ENCODE assay signal across 25 cellular contexts in the genomic region with DNA sequence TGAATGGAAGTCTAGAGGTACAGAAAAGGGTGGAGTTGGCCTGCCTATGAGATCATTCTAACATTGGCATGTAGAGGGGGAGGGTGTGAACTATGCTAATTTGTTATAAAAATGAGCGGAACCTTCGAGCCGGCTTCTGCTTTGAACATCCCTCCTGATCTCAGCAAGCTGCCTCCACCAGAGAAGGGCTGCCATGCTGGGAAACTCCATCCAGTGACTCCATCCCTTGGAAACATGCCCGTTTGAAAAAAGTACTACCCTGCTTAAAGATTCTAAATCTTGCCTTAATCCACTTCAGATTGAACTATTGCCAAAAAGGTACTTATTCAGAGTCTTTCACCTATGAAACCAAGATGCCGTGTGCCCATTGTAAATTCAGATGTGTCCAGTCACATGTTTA. TPM values are rescaled to one million over a fixed set of nuclear protein-coding genes. Genes with fewer than 3 reads are reported as not detected.
DNase-seq lines count a peak whose midpoint lies in the region; ATAC-seq, FAIRE-seq and TF ChIP-seq lines count a peak whose summit lies in the region.
"Had no signal": no experiment of that assay in that cellular context is flagged by ENCODE, and none has a peak within 500 bp of the region (broad histone marks: within the 10 kb centered on the region; RNA-seq: fewer than 3 reads in every experiment).

No MANE protein-coding gene starts in this region.

- no peak overlapping the region for H3K9ac ChIP-seq in GM23248
- no peak overlapping the region for H3K9ac ChIP-seq in astrocyte (ENCODE audit: low read length)

- H3F3A ChIP-seq in GM23248 (ENCODE audit: insufficient read depth), result no peaks in the 10 kb centered on the region

- no peaks in the 10 kb centered on the region for H3K27me3 Mint-ChIP-seq in astrocyte (ENCODE audit: low read depth, unreplicated experiment)
- H3K27me3 Mint-ChIP-seq in neural crest cell (ENCODE audit: low read depth), result no peaks in the 10 kb centered on the region
- H3K27me3 Mint-ChIP-seq: activated naive CD4-positive, alpha-beta T cell treated with anti-CD3 and anti-CD28 coated beads, Interleukin-2, amount 50 U/mL, for 24 hours; activated T-helper 17 cell treated with anti-CD3 and anti-CD28 coated beads, Interleukin-2, amount 50 U/mL, for 72 hours; stimulated activated memory B cell treated with anti-CD40 and anti-IgM and Interleukin-4, amounts not matched to agents 10 μg/mL and 1 μg/mL and 100 μg/mL, for 72 hours had no signal

- TF ChIP-seq POLR2A in tibial nerve (IDR thresholded peaks at IDR 0.05), result no peak

- peak overlapping the region; percentile 71 for H3K27ac Mint-ChIP-seq in astrocyte (ENCODE audit: unreplicated experiment)
- H3K27ac Mint-ChIP-seq in neural crest cell (ENCODE audit: unreplicated experiment), result peak overlapping the region; percentile 44
- H3K27ac Mint-ChIP-seq: activated naive CD4-positive, alpha-beta T cell treated with anti-CD3 and anti-CD28 coated beads, Interleukin-2, amount 50 U/mL, for 24 hours; activated T-helper 17 cell treated with anti-CD3 and anti-CD28 coated beads, Interleukin-2, amount 50 U/mL, for 72 hours; GM23338; stimulated activated memory B cell treated with anti-CD40 and anti-IgM and Interleukin-4, amounts not matched to agents 10 μg/mL and 1 μg/mL and 100 μg/mL, for 72 hours had no signal

- no peak for TF ChIP-seq EP300 in tibial nerve (IDR thresholded peaks at IDR 0.05)

- H3K9me3 ChIP-seq in GM23248 (ENCODE audit: low read depth) (no peaks in the 10 kb centered on the region), astrocyte (ENCODE audit: insufficient read depth, low read depth, low read length) (no peaks in the 10 kb centered on the region), tibial nerve (no peaks in the 10 kb centered on the region)
- H3K9me3 ChIP-seq: ascending aorta, heart left ventricle, suprapubic skin had no signal

- no peak for TF ChIP-seq CTCF in astrocyte (IDR thresholded peaks at IDR 0.05; ENCODE audit: insufficient read depth, low read depth, low read length)
- no peak for TF ChIP-seq CTCF in neural crest cell (conservative IDR thresholded peaks at IDR 0.05)
- TF ChIP-seq CTCF in tibial nerve (IDR thresholded peaks at IDR 0.05), result no peak

- no peaks in the 10 kb centered on the region for H3K79me2 ChIP-seq in GM23248 (ENCODE audit: insufficient read depth)
- H3K79me2 ChIP-seq in astrocyte (ENCODE audit: insufficient read depth, low read length), result no peaks in the 10 kb centered on the region

- H3K4me1 Mint-ChIP-seq in astrocyte (ENCODE audit: low read depth, unreplicated experiment) (peaks cover 16% of the 10 kb centered on the region), neural crest cell (peaks cover 16% of the 10 kb centered on the region)
- H3K4me1 Mint-ChIP-seq: activated naive CD4-positive, alpha-beta T cell treated with anti-CD3 and anti-CD28 coated beads, Interleukin-2, amount 50 U/mL, for 24 hours; activated T-helper 17 cell treated with anti-CD3 and anti-CD28 coated beads, Interleukin-2, amount 50 U/mL, for 72 hours had no signal

- H3K27ac ChIP-seq in GM23248 (no peak overlapping the region), astrocyte (ENCODE audit: low read depth, low read length) (no peak overlapping the region), tibial nerve (no peak overlapping the region)
- H3K27ac ChIP-seq: ascending aorta, C4-2B, epithelial cell of prostate, heart left ventricle, suprapubic skin had no signal

- DNase-seq in Caki2 (ENCODE audit: low read depth) (peak; percentile 30), GM23248 (peak; percentile 38), astrocyte (ENCODE audit: low read depth) (no peak), neural crest cell (ENCODE audit: low read depth, low spot score) (no peak), cardiac septum (ENCODE audit: low spot score) (no peak), tibial nerve (ENCODE audit: low spot score in 2 of 2) (no peak)
- DNase-seq: activated CD4-positive, alpha-beta T cell treated with anti-CD3 and anti-CD28 coated beads, Interleukin-2, amount 50 U/mL, for 1 hour; left colon; NCI-H1694; NCI-H526 treated with DMSO at 0.1 percent for 48 hours; occipital lobe; RPMI8226; stimulated activated CD4-positive, alpha-beta T cell treated with anti-CD3 and anti-CD28 coated beads, Interleukin-2, amount 100 ng/mL, for 48 hours; T-helper 2 cell had no signal

- no peak for ATAC-seq in activated CD4-positive, CD25-positive, alpha-beta regulatory T cell treated with anti-CD3 and anti-CD28 coated beads, Interleukin-2, amount 50 U/mL, for 24 hours
- ATAC-seq: activated T-helper 17 cell treated with anti-CD3 and anti-CD28 coated beads, Interleukin-2, amount 50 U/mL, for 72 hours; GM23338; left colon; stimulated activated memory B cell treated with anti-CD40 and anti-IgM and Interleukin-4, amounts not matched to agents 10 μg/mL and 1 μg/mL and 100 μg/mL, for 72 hours had no signal

- H2AFZ ChIP-seq in GM23248 (no peak overlapping the region), astrocyte (ENCODE audit: low read depth, low read length) (no peak overlapping the region)
- H2AFZ ChIP-seq: GM23338 had no signal

- H3K9me3 Mint-ChIP-seq in astrocyte (ENCODE audit: unreplicated experiment) (no peaks in the 10 kb centered on the region), neural crest cell (no peaks in the 10 kb centered on the region)
- H3K9me3 Mint-ChIP-seq: activated naive CD4-positive, alpha-beta T cell treated with anti-CD3 and anti-CD28 coated beads, Interleukin-2, amount 50 U/mL, for 24 hours; activated T-helper 17 cell treated with anti-CD3 and anti-CD28 coated beads, Interleukin-2, amount 50 U/mL, for 72 hours; GM23338; stimulated activated memory B cell treated with anti-CD40 and anti-IgM and Interleukin-4, amounts not matched to agents 10 μg/mL and 1 μg/mL and 100 μg/mL, for 72 hours had no signal

- H4K20me1 ChIP-seq in GM23248 (ENCODE audit: insufficient read depth), result no peaks in the 10 kb centered on the region
- H4K20me1 ChIP-seq in astrocyte (ENCODE audit: insufficient read depth, low read length), result no peaks in the 10 kb centered on the region

- H3K36me3 ChIP-seq in GM23248 (ENCODE audit: low read depth) (no peaks in the 10 kb centered on the region), astrocyte (ENCODE audit: insufficient read depth, low read length) (no peaks in the 10 kb centered on the region), tibial nerve (no peaks in the 10 kb centered on the region)
- H3K36me3 ChIP-seq: ascending aorta, heart left ventricle, suprapubic skin had no signal

- no peak overlapping the region for H3K4me3 ChIP-seq in GM23248
- H3K4me3 ChIP-seq in astrocyte (ENCODE audit: insufficient read depth, low read depth, low read length), result no peak overlapping the region
- H3K4me3 ChIP-seq in tibial nerve, result no peak overlapping the region
- H3K4me3 ChIP-seq: ascending aorta, GM23338, heart left ventricle, suprapubic skin had no signal

- intact Hi-C loops in cardiac septum (cut with DNase I), result no loop called here

- 67 to 69% methylated on average over 5 of the region's 5 CpGs for WGBS in GM23248 (ENCODE audit: low coverage in 1 of 2, low lambda C conversion rate in 2 of 2, missing lambda C conversion rate in 2 of 2), 2 experiments
- WGBS in tibial nerve, 2 donors, result 64 to 87% methylated on average over 5 of the region's 5 CpGs

- in situ Hi-C loops in Caki2 (cut with HindIII; ENCODE audit: low pct_unique_long_range_greater_than_20kb, low sequenced_read_pairs), result no loop called here
- in situ Hi-C loops in GM23248 (cut with MboI), result loop anchor here (10.0 to 25.0 kb wide), 2 partner anchors 349 to 532 kb away; no protein-coding TSS in a partner anchor

- H3K9me2 ChIP-seq in GM23248 (ENCODE audit: insufficient read depth), result no peaks in the 10 kb centered on the region

- no peak overlapping the region for H3K4me3 Mint-ChIP-seq in astrocyte (ENCODE audit: unreplicated experiment)
- H3K4me3 Mint-ChIP-seq in neural crest cell, result no peak overlapping the region
- H3K4me3 Mint-ChIP-seq: activated naive CD4-positive, alpha-beta T cell treated with anti-CD3 and anti-CD28 coated beads, Interleukin-2, amount 50 U/mL, for 24 hours; activated T-helper 17 cell treated with anti-CD3 and anti-CD28 coated beads, Interleukin-2, amount 50 U/mL, for 72 hours; GM23338; stimulated activated memory B cell treated with anti-CD40 and anti-IgM and Interleukin-4, amounts not matched to agents 10 μg/mL and 1 μg/mL and 100 μg/mL, for 72 hours had no signal

- H3K27me3 ChIP-seq in GM23248 (replicated peaks; ENCODE audit: insufficient read depth) (no peaks in the 10 kb centered on the region), astrocyte (ENCODE audit: insufficient read depth, low read length) (no peaks in the 10 kb centered on the region), tibial nerve (no peaks in the 10 kb centered on the region)
- H3K27me3 ChIP-seq: ascending aorta, heart left ventricle, suprapubic skin had no signal

- no peak overlapping the region for H3K4me2 ChIP-seq in GM23248 (ENCODE audit: unreplicated experiment)
- H3K4me2 ChIP-seq in astrocyte (ENCODE audit: low read length), result no peak overlapping the region
- H3K4me2 ChIP-seq: GM23338 had no signal

- H3K36me3 Mint-ChIP-seq in astrocyte (ENCODE audit: low read depth, unreplicated experiment) (no peaks in the 10 kb centered on the region), neural crest cell (ENCODE audit: low read depth) (no peaks in the 10 kb centered on the region)
- H3K36me3 Mint-ChIP-seq: activated naive CD4-positive, alpha-beta T cell treated with anti-CD3 and anti-CD28 coated beads, Interleukin-2, amount 50 U/mL, for 24 hours; stimulated activated memory B cell treated with anti-CD40 and anti-IgM and Interleukin-4, amounts not matched to agents 10 μg/mL and 1 μg/mL and 100 μg/mL, for 72 hours had no signal

- H3K4me1 ChIP-seq in GM23248 (ENCODE audit: insufficient read depth) (0 out of 2 replicates have a peak, but pooled peaks cover 3% of the 10 kb centered on the region), astrocyte (ENCODE audit: insufficient read depth, low read length) (no peaks in the 10 kb centered on the region), tibial nerve (peaks cover 0 to 23% (median 0%) of the 10 kb centered on the region in 4 donors)

- FAIRE-seq in astrocyte (lab: Jason Lieb, UNC), result no peak
- FAIRE-seq: urothelium cell line had no signal

RNA-seq across cellular contexts. Expression of a gene that starts 43.6 kb away (rescaled TPM):
- total RNA-seq in Caki2 (2014; rRNA removed; shearing (Covaris generic); ENCODE audit: low replicate concordance), result 0.95 and 0.96 TPM in 2 replicates
- total RNA-seq in GM23248 (2014; rRNA removed; shearing (Covaris generic)), result 0.54 and 0.63 TPM in 2 replicates
- 0.14 TPM in 2 replicates for polyA plus RNA-seq in GM23248 (2016; fragmentation: Nextera tagmentation; extraction: Ambion mirVana)
- total RNA-seq in astrocyte, result 1.5 and 2.5 TPM in 2 replicates
- total RNA-seq in neural crest cell, result 19.3 and 20.3 TPM in 2 replicates
- total RNA-seq in cardiac septum, result 4.2 TPM
- total RNA-seq in tibial nerve, result 1 to 10 TPM; 6.1 to 8.7 (median 7.4) TPM

Comparison
In these comparisons a context has a peak if more than half of its experiments do, and no peak if none do; other contexts are left out.
1. DNase-seq: peak in Caki2 (single experiment) and GM23248 (single experiment); none in astrocyte (single experiment), neural crest cell (single experiment), cardiac septum (single experiment) and tibial nerve (0 of 2).